In the genomic region with DNA sequence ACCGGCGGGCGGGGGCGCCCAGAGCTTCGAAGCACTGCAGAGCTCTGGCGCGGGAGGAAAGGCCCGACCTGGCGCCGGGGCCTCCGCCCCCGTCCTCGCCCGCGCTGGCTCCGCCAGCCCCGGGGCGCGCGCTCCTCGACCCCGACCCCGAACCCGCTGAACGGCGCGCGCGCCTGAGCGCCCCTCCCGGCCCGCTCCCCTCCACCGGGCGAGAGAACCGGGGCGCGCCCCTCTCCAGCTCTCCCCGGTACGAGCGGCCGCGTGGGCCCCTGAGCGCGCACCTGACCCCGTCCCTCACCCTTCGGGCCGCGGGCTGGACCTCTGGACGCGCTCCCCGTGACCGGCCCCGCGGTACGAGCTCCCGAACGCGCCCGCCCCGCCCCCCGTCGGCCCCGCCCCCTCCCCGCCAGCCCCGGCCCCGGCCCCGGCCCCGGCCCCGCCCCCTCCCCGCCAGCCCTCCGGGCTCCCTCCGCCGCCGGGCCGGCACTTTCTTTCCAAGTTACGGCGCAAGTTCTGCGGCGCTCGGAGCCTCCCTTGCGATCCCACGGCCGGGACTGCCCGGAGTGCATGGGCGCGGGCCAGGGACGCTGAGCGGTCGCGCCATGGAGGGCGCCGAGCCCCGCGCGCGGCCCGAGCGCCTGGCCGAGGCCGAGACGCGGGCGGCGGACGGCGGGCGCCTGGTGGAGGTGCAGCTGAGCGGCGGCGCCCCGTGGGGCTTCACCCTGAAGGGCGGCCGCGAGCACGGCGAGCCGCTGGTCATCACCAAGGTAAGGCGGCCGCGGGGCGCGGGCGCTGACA, we compare ENCODE assay signal across 8 cellular contexts. TPM values are rescaled to one million over a fixed set of nuclear protein-coding genes. Genes with fewer than 3 reads are reported as not detected.
DNase-seq lines count a peak whose midpoint lies in the region; ATAC-seq, FAIRE-seq and TF ChIP-seq lines count a peak whose summit lies in the region.

A gene with protein sequence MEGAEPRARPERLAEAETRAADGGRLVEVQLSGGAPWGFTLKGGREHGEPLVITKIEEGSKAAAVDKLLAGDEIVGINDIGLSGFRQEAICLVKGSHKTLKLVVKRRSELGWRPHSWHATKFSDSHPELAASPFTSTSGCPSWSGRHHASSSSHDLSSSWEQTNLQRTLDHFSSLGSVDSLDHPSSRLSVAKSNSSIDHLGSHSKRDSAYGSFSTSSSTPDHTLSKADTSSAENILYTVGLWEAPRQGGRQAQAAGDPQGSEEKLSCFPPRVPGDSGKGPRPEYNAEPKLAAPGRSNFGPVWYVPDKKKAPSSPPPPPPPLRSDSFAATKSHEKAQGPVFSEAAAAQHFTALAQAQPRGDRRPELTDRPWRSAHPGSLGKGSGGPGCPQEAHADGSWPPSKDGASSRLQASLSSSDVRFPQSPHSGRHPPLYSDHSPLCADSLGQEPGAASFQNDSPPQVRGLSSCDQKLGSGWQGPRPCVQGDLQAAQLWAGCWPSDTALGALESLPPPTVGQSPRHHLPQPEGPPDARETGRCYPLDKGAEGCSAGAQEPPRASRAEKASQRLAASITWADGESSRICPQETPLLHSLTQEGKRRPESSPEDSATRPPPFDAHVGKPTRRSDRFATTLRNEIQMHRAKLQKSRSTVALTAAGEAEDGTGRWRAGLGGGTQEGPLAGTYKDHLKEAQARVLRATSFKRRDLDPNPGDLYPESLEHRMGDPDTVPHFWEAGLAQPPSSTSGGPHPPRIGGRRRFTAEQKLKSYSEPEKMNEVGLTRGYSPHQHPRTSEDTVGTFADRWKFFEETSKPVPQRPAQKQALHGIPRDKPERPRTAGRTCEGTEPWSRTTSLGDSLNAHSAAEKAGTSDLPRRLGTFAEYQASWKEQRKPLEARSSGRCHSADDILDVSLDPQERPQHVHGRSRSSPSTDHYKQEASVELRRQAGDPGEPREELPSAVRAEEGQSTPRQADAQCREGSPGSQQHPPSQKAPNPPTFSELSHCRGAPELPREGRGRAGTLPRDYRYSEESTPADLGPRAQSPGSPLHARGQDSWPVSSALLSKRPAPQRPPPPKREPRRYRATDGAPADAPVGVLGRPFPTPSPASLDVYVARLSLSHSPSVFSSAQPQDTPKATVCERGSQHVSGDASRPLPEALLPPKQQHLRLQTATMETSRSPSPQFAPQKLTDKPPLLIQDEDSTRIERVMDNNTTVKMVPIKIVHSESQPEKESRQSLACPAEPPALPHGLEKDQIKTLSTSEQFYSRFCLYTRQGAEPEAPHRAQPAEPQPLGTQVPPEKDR (N-terminal part only) (plus strand): TSS at position 486 of the 798 bp plus-strand sequence. CDS start 117 bp downstream, at position 603.

- POLR2A ChIA-PET in AG04450 (lab: Yijun Ruan, JAX) (interaction anchor here (0.6 kb wide), 1 partner anchor 217 kb away, joined by 5 read pairs; no protein-coding TSS in a partner anchor), H1 (lab: Charles Lee; ENCODE audit: partially characterized antibody) (interaction anchor here (0.6 to 1.2 kb wide), 3 partner anchors 10 to 58 kb away, joined by 3 to 4 read pairs (median 3); no protein-coding TSS in a partner anchor)

- no peak within 1 kb of the TSS for H3K14ac ChIP-seq in H1 (ENCODE audit: insufficient read length)

- no peak within 1 kb of the TSS for H4K91ac ChIP-seq in H1 (replicated peaks; ENCODE audit: insufficient read length, low read length)

- H3K23ac ChIP-seq in H1 (ENCODE audit: insufficient read length): no peak within 1 kb of the TSS

- no peak within 1 kb of the TSS for H3K27ac ChIP-seq in AG04450 (ENCODE audit: low read depth, low read length)
- no peak within 1 kb of the TSS for H3K27ac ChIP-seq in MM.1S (ENCODE audit: low read length)
- H3K27ac ChIP-seq in H1 (ENCODE audit: low read depth, low read length): no peak within 1 kb of the TSS

- FAIRE-seq in H1 (lab: Jason Lieb, UNC): no peak

- H2AFZ ChIP-seq in MM.1S (ENCODE audit: low read length) (no peak within 1 kb of the TSS), H1 (ENCODE audit: low read length) (no peak within 1 kb of the TSS)

- peak within 1 kb of the TSS; percentile 56 for H3K4me3 ChIP-seq in AG04450 (ENCODE audit: low read depth, low read length)
- no peak within 1 kb of the TSS for H3K4me3 ChIP-seq in MM.1S (ENCODE audit: low read length)
- H3K4me3 ChIP-seq in H1 (ENCODE audit: extremely low read depth in 1 of 4, insufficient read depth in 2 of 4, low read depth in 3 of 4, low read length in 4 of 4): peak within 1 kb of the TSS; percentile 61 to 84 (median 69)

- CTCF ChIA-PET in AG04450 (lab: Charles Lee) (no interaction called here), H1 (lab: Charles Lee; ENCODE audit: partially characterized antibody) (interaction anchor here (0.9 to 1.6 kb wide), 2 partner anchors 16 to 76 kb away, joined by 3 read pairs; no protein-coding TSS in a partner anchor)

- H2BK20ac ChIP-seq in H1 (ENCODE audit: low read length): no peak within 1 kb of the TSS

- H3K4me2 ChIP-seq in MM.1S (ENCODE audit: low read depth, low read length) (peak within 1 kb of the TSS; percentile 45), H1 (ENCODE audit: insufficient read depth in 1 of 2, low read depth in 2 of 2, low read length in 2 of 2) (peak within 1 kb of the TSS; percentile 84 to 92)

- TF ChIP-seq CTCF in AG04450 (IDR thresholded peaks at IDR 0.05; ENCODE audit: low read depth, low read length): no peak
- no peak for TF ChIP-seq CTCF in MM.1S (IDR thresholded peaks at IDR 0.05; ENCODE audit: low read length)
- no peak for TF ChIP-seq CTCF in H1 (IDR thresholded peaks at IDR 0.05; ENCODE audit: control extremely low read depth in 1 of 3, insufficient read depth in 1 of 3, low read depth in 1 of 3, low read length in 3 of 3)

- H3K36me3 ChIP-seq in MM.1S (replicated peaks; ENCODE audit: insufficient read depth, low read length): no peaks in the 10 kb centered on the region
- no peaks in the 10 kb centered on the region for H3K36me3 ChIP-seq in H1 (ENCODE audit: control insufficient read depth in 2 of 4, insufficient read depth in 4 of 4, low read length in 3 of 4)

- no peaks in the 10 kb centered on the region for H3K79me2 ChIP-seq in MM.1S (ENCODE audit: low read length)
- peaks cover 0 to 56% of the 10 kb centered on the region in 2 experiments; a peak in 2 of 4 replicates for H3K79me2 ChIP-seq in H1 (ENCODE audit: control insufficient read depth in 1 of 2, insufficient read depth in 2 of 2, low read length in 2 of 2)

- H3K27me3 ChIP-seq in AG04450 (ENCODE audit: control insufficient read depth, insufficient read depth, low read length): peaks cover 17% of the 10 kb centered on the region
- H3K27me3 ChIP-seq in MM.1S (replicated peaks; ENCODE audit: insufficient read depth, low read length): peaks cover 23% of the 10 kb centered on the region
- no peaks in the 10 kb centered on the region for H3K27me3 ChIP-seq in H1 (replicated peaks in 1 of 4; ENCODE audit: control insufficient read depth in 3 of 4, extremely low read depth in 1 of 4, insufficient read depth in 3 of 4, low read length in 3 of 4)

- no peak for ATAC-seq in GM21529 (IDR thresholded peaks at IDR 0.05; ENCODE audit: unreplicated experiment)

- TF ChIP-seq EP300 in H1 (IDR thresholded peaks at IDR 0.05; ENCODE audit: borderline replicate concordance in 1 of 2, low read depth in 2 of 2, low read length in 2 of 2): no peak

- H4K20me1 ChIP-seq in MM.1S (ENCODE audit: insufficient read depth, low read length): no peaks in the 10 kb centered on the region
- peaks cover 0 to 3% of the 10 kb centered on the region in 2 experiments for H4K20me1 ChIP-seq in H1 (replicated peaks in 1 of 2; ENCODE audit: control insufficient read depth in 1 of 2, insufficient read depth in 2 of 2, low read length in 2 of 2)

- H4K5ac ChIP-seq in H1 (ENCODE audit: insufficient read length, low read depth, low read length): no peak within 1 kb of the TSS

- H3K9me2 ChIP-seq in MM.1S (replicated peaks; ENCODE audit: insufficient read depth, low read length): no peaks in the 10 kb centered on the region

- H3K79me1 ChIP-seq in H1 (ENCODE audit: low read depth, low read length): no peaks in the 10 kb centered on the region; the same call in 1 of the 2 replicates

- no peak within 1 kb of the TSS for H2BK120ac ChIP-seq in H1 (replicated peaks; ENCODE audit: low read depth, low read length)

- H3K4ac ChIP-seq in H1 (replicated peaks; ENCODE audit: insufficient read length, low read depth, low read length): peak within 1 kb of the TSS; percentile 14

- H2AK5ac ChIP-seq in H1 (ENCODE audit: low read depth, low read length): no peak within 1 kb of the TSS

- H2BK15ac ChIP-seq in H1 (ENCODE audit: low read length): no peak within 1 kb of the TSS

- no peak within 1 kb of the TSS for H3K56ac ChIP-seq in H1 (replicated peaks; ENCODE audit: insufficient read length, low read depth, low read length)

- H4K8ac ChIP-seq in H1 (ENCODE audit: extremely low read depth, insufficient read depth, low read length): no peak within 1 kb of the TSS

- H3K4me1 ChIP-seq in MM.1S (ENCODE audit: low read length): no peaks in the 10 kb centered on the region
- peaks cover 6 to 16% (median 12%) of the 10 kb centered on the region in 4 experiments; a peak in 6 of 7 replicates for H3K4me1 ChIP-seq in H1 (replicated peaks in 1 of 4; ENCODE audit: control insufficient read depth in 3 of 4, insufficient read depth in 4 of 4, low read length in 3 of 4)

- H3K9me3 ChIP-seq in AG04450 (ENCODE audit: control insufficient read depth, insufficient read depth, low read length): no peaks in the 10 kb centered on the region
- H3K9me3 ChIP-seq in MM.1S (replicated peaks; ENCODE audit: insufficient read depth, low read length): no peaks in the 10 kb centered on the region
- no peaks in the 10 kb centered on the region for H3K9me3 ChIP-seq in H1 (ENCODE audit: insufficient read depth in 2 of 2, low read depth in 1 of 2, low read length in 1 of 2)

- H3F3A ChIP-seq in MM.1S (ENCODE audit: insufficient read depth, low read length): no peaks in the 10 kb centered on the region

- H3K23me2 ChIP-seq in H1 (ENCODE audit: low read depth, low read length): peaks cover 8% of the 10 kb centered on the region; the same call in 1 of the 2 replicates

- peak within 1 kb of the TSS; percentile 60 for H3K18ac ChIP-seq in H1 (ENCODE audit: extremely low read depth, low read length)

- DNase-seq in AG04450 (ENCODE audit: low read depth, low spot score) (no peak), MM.1S (no peak), H1 (ENCODE audit: low read depth in 1 of 2, low spot score in 2 of 2) (peak in 1 of 2 experiments; percentile 57), myocyte (ENCODE audit: low read depth) (peak; percentile 3), SK-N-DZ (ENCODE audit: low spot score) (no peak), SKM-1 (lab: John Stamatoyannopoulos, UW; ENCODE audit: unreplicated experiment) (no peak), T-helper 9 cell (no peak)

- H2BK12ac ChIP-seq in H1 (ENCODE audit: low read depth, low read length): no peak within 1 kb of the TSS

- WGBS in H1 (ENCODE audit: extremely low coverage in 1 of 2, insufficient coverage in 1 of 2, insufficient read length in 1 of 2, insufficient replicate concordance in 2 of 2, low coverage in 1 of 2, low lambda C conversion rate in 2 of 2, missing lambda C conversion rate in 1 of 2), 2 experiments: no CpG with 5 or more reads among the region's 123 CpGs

- H2BK5ac ChIP-seq in H1 (ENCODE audit: low read depth, low read length): no peak within 1 kb of the TSS

- TF ChIP-seq RAD21 in H1 (IDR thresholded peaks at IDR 0.05 in 1 of 2, conservative IDR thresholded peaks at IDR 0.05 in 1 of 2; ENCODE audit: low read depth in 2 of 2, low read length in 2 of 2): no peak

- H3K9ac ChIP-seq in MM.1S (ENCODE audit: low read length) (no peak within 1 kb of the TSS), H1 (replicated peaks in 1 of 4; ENCODE audit: extremely low read depth in 1 of 4, low read depth in 3 of 4, low read length in 3 of 4) (peak within 1 kb of the TSS; percentile 13 to 61 (median 46); a peak in 6 of 7 replicates)

- no peak for TF ChIP-seq POLR2A in H1 (IDR thresholded peaks at IDR 0.05; ENCODE audit: control extremely low read depth in 1 of 2, low read depth in 2 of 2, low read length in 2 of 2)

RNA-seq across cellular contexts. Expression of the gene that starts here (rescaled TPM):
- polyA plus RNA-seq in AG04450 (2011; rRNA removed) (9.9 and 13.2 TPM in 2 replicates), H1 (2011; rRNA removed) (3.4 and 6.0 TPM in 2 replicates)
- 11.8 and 15.1 TPM in 2 replicates for polyA minus RNA-seq in AG04450 (2011; rRNA and poly(A)+ RNA removed)
- total RNA-seq in H1 (2021; fragmentation: NEBNext Ultra II Directional; extraction: Animal tissue kit (Norgen Biotek cat#: 25700)): 14.1 and 14.2 TPM in 2 replicates
- polyA plus RNA-seq in H1 (2011; cell fraction: cytosol; rRNA removed): 2.5 TPM
- 8.0 TPM for polyA plus RNA-seq in H1 (2011; cell fraction: nucleus; rRNA removed)
- polyA plus RNA-seq in H1 (2012, experiment 1 of 2): 8.4 to 9.7 TPM (median 9.0 TPM) in 4 replicates
- polyA plus RNA-seq in H1 (2012, experiment 2 of 2): 4.7 TPM
- 6.2 TPM for polyA plus RNA-seq in H1 (2013, experiment 1 of 2)
- polyA plus RNA-seq in H1 (2013, experiment 2 of 2): 5.9 TPM
- 6.0 and 6.7 TPM in 2 replicates for polyA minus RNA-seq in H1 (2011; rRNA and poly(A)+ RNA removed)
- polyA minus RNA-seq in H1 (2011; cell fraction: cytosol; rRNA and poly(A)+ RNA removed): 8.9 TPM
- 10.6 TPM for polyA minus RNA-seq in H1 (2011; cell fraction: nucleus; rRNA and poly(A)+ RNA removed)
- 5.5 and 18.3 TPM in 2 replicates for total RNA-seq in myocyte
- 9.0 TPM for polyA plus RNA-seq in myocyte (2012)
- 0.43 and 0.65 TPM in 2 replicates for polyA plus RNA-seq in SK-N-DZ (2014; cell fraction: cytosol; rRNA removed)
- 0.15 and 0.46 TPM in 2 replicates for polyA plus RNA-seq in SK-N-DZ (2014; cell fraction: nucleus; rRNA removed)
